ENCODE assay signal across 20 cellular contexts in genomic region chr2:161708350-161708974, GRCh38.
DNase-seq lines count a peak whose midpoint lies in the region; ATAC-seq, FAIRE-seq and TF ChIP-seq lines count a peak whose summit lies in the region.
"Had no signal": no experiment of that assay in that cellular context is flagged by ENCODE, and none has a peak within 500 bp of the region (broad histone marks: within the 10 kb centered on the region; RNA-seq: fewer than 3 reads in every experiment).

No MANE protein-coding gene starts in this region.

- H3K4me3 Mint-ChIP-seq in activated T-cell treated with anti-CD3 and anti-CD28 coated beads, Interleukin-2, amount 50 U/mL, for 72 hours = peak overlapping the region in 1 of 2 donors; percentile 53
- peak overlapping the region; percentile 1 for H3K4me3 Mint-ChIP-seq in activated CD4-positive, alpha-beta memory T cell treated with anti-CD3 and anti-CD28 coated beads for 36 hours
- H3K4me3 Mint-ChIP-seq in stimulated activated effector memory CD8-positive, alpha-beta T cell treated with anti-CD3 and anti-CD28 coated beads, Interleukin-12 subunit alpha, Interleukin-12 subunit beta, amount 100 ng/mL, for 72 hours = peak overlapping the region; percentile 73

- peaks cover 4% of the 10 kb centered on the region for H3K4me1 Mint-ChIP-seq in activated T-cell treated with anti-CD3 and anti-CD28 coated beads, Interleukin-2, amount 50 U/mL, for 72 hours (ENCODE audit: low read depth)
- H3K4me1 Mint-ChIP-seq in activated CD4-positive, alpha-beta memory T cell treated with anti-CD3 and anti-CD28 coated beads for 36 hours (ENCODE audit: low read depth) = peaks cover 9% of the 10 kb centered on the region
- peaks cover 7% of the 10 kb centered on the region for H3K4me1 Mint-ChIP-seq in stimulated activated effector memory CD8-positive, alpha-beta T cell treated with anti-CD3 and anti-CD28 coated beads, Interleukin-12 subunit alpha, Interleukin-12 subunit beta, amount 100 ng/mL, for 72 hours

- TF ChIP-seq POLR2A in H54 (IDR thresholded peaks at IDR 0.05; ENCODE audit: low read depth, low read length) = no peak

- peaks cover 1% of the 10 kb centered on the region for H3K27me3 Mint-ChIP-seq in activated T-cell treated with anti-CD3 and anti-CD28 coated beads, Interleukin-2, amount 50 U/mL, for 72 hours (ENCODE audit: low read depth)
- no peaks in the 10 kb centered on the region for H3K27me3 Mint-ChIP-seq in activated CD4-positive, alpha-beta memory T cell treated with anti-CD3 and anti-CD28 coated beads for 36 hours

- H3K27ac Mint-ChIP-seq in activated T-cell treated with anti-CD3 and anti-CD28 coated beads, Interleukin-2, amount 50 U/mL, for 72 hours = peak overlapping the region; percentile 2
- H3K27ac Mint-ChIP-seq in activated CD4-positive, alpha-beta memory T cell treated with anti-CD3 and anti-CD28 coated beads for 36 hours = no peak overlapping the region
- H3K27ac Mint-ChIP-seq in stimulated activated effector memory CD8-positive, alpha-beta T cell treated with anti-CD3 and anti-CD28 coated beads, Interleukin-12 subunit alpha, Interleukin-12 subunit beta, amount 100 ng/mL, for 72 hours = peak overlapping the region; percentile 98

- H3K36me3 Mint-ChIP-seq in activated T-cell treated with anti-CD3 and anti-CD28 coated beads, Interleukin-2, amount 50 U/mL, for 72 hours (ENCODE audit: insufficient read depth in 2 of 2) = no peaks in the 10 kb centered on the region
- H3K36me3 Mint-ChIP-seq in activated CD4-positive, alpha-beta memory T cell treated with anti-CD3 and anti-CD28 coated beads for 36 hours = no peaks in the 10 kb centered on the region
- H3K36me3 Mint-ChIP-seq in stimulated activated effector memory CD8-positive, alpha-beta T cell treated with anti-CD3 and anti-CD28 coated beads, Interleukin-12 subunit alpha, Interleukin-12 subunit beta, amount 100 ng/mL, for 72 hours = peaks cover 5% of the 10 kb centered on the region

- POLR2A ChIA-PET in activated CD4-positive, alpha-beta memory T cell treated with anti-CD3 and anti-CD28 coated beads for 36 hours (lab: Charles Lee) = no interaction called here

- TF ChIP-seq CTCF in omental fat pad (IDR thresholded peaks at IDR 0.05) = no peak

- DNase-seq in activated T-cell treated with anti-CD3 and anti-CD28 coated beads, Interleukin-2, amount 50 U/mL, for 72 hours = no peak
- DNase-seq in activated T-cell treated with anti-CD3 and anti-CD28 coated beads for 4 hours = no peak
- DNase-seq in H54 (ENCODE audit: insufficient read length, low spot score) = no peak
- no peak for DNase-seq in activated CD4-positive, alpha-beta memory T cell treated with anti-CD3 and anti-CD28 coated beads for 36 hours
- no peak for DNase-seq in stimulated activated effector memory CD8-positive, alpha-beta T cell treated with anti-CD3 and anti-CD28 coated beads, Interleukin-12 subunit alpha, Interleukin-12 subunit beta, amount 100 ng/mL, for 72 hours (ENCODE audit: low spot score in 2 of 2)
- no peak for DNase-seq in SHP77 treated with DMSO at 0.1 percent for 48 hours (lab: John Stamatoyannopoulos, UW)
- no peak for DNase-seq in RKO (ENCODE audit: low spot score)
- DNase-seq in omental fat pad (ENCODE audit: low spot score) = no peak
- DNase-seq: activated CD4-positive, alpha-beta T cell treated with anti-CD3 and anti-CD28 coated beads, Interleukin-2, amount 50 U/mL, for 4 hours; adrenal gland; caudate nucleus; esophagus squamous epithelium; glutamatergic neuron; left ventricle myocardium superior; NCI-H2171; NK-92 treated with Interleukin-12 subunit alpha and Interleukin-12 subunit beta, amount 100 ng/mL, for 24 hours; ovary; stimulated activated CD4-positive, alpha-beta T cell treated with anti-CD3 and anti-CD28 coated beads, Interleukin-2, amount 100 ng/mL, for 24 hours; uterus had no signal

- CTCF ChIA-PET in activated CD4-positive, alpha-beta memory T cell treated with anti-CD3 and anti-CD28 coated beads for 36 hours (lab: Charles Lee) = no interaction called here

- FAIRE-seq in H54 (lab: Jason Lieb, UNC) = peak; percentile 84
- FAIRE-seq: TTC549 had no signal

- intact Hi-C loops in activated CD4-positive, alpha-beta memory T cell treated with anti-CD3 and anti-CD28 coated beads for 36 hours (cut with micrococcal nuclease) = no loop called here

- no peaks in the 10 kb centered on the region for H3K9me3 Mint-ChIP-seq in activated T-cell treated with anti-CD3 and anti-CD28 coated beads, Interleukin-2, amount 50 U/mL, for 72 hours
- H3K9me3 Mint-ChIP-seq in activated CD4-positive, alpha-beta memory T cell treated with anti-CD3 and anti-CD28 coated beads for 36 hours = no peaks in the 10 kb centered on the region
- no peaks in the 10 kb centered on the region for H3K9me3 Mint-ChIP-seq in stimulated activated effector memory CD8-positive, alpha-beta T cell treated with anti-CD3 and anti-CD28 coated beads, Interleukin-12 subunit alpha, Interleukin-12 subunit beta, amount 100 ng/mL, for 72 hours

- ATAC-seq in activated T-cell treated with anti-CD3 and anti-CD28 coated beads, Interleukin-2, amount 50 U/mL, for 72 hours (replicated peaks in 1 of 2) = no peak
- ATAC-seq in stimulated activated effector memory CD8-positive, alpha-beta T cell treated with anti-CD3 and anti-CD28 coated beads, Interleukin-12 subunit alpha, Interleukin-12 subunit beta, amount 100 ng/mL, for 72 hours = peak; percentile 93
- ATAC-seq in omental fat pad (ENCODE audit: low FRiP score) = no peak
- ATAC-seq: left ventricle myocardium superior had no signal
